ENCODE assay signal across 25 cellular contexts in genomic region chr12:24913130-24913529, GRCh38.
"Had no signal": no experiment of that assay in that cellular context is flagged by ENCODE, and none has a peak within 500 bp of the region (broad histone marks: within the 10 kb centered on the region; RNA-seq: fewer than 3 reads in every experiment).

No MANE protein-coding gene starts in this region.

- H3K4me3 ChIP-seq: breast epithelium, gastrocnemius medialis, left ventricle myocardium inferior, ovary, right lobe of liver, testis, transverse colon had no signal

- H3K27ac Mint-ChIP-seq: activated CD4-positive, alpha-beta T cell treated with anti-CD3 and anti-CD28 coated beads for 36 hours; activated CD8-positive, alpha-beta memory T cell treated with anti-CD3 and anti-CD28 coated beads, Interleukin-2, amount 10 ng/mL, durations not matched to agents 7 days and 5 days; activated CD8-positive, alpha-beta T cell treated with anti-CD3 and anti-CD28 coated beads, Interleukin-2, amount 10 ng/mL, durations not matched to agents 7 days and 5 days; activated naive CD4-positive, alpha-beta T cell treated with anti-CD3 and anti-CD28 coated beads, Interleukin-2, amount 50 U/mL, for 24 hours; activated naive CD8-positive, alpha-beta T cell treated with anti-CD3 and anti-CD28 coated beads, Interleukin-2, amount 50 U/mL, for 24 hours; activated T-helper 2 cell treated with anti-CD3 and anti-CD28 coated beads, Interferon-gamma antibody, Interleukin-2, Interleukin-4, amounts not matched to agents 10 μg/mL and 5 μg/mL and 100 μg/mL, durations not matched to agents 14 hours and 24 hours and 36 hours; mesothelial cell of epicardium; progenitor cell of endocrine pancreas had no signal

- ATAC-seq: activated CD4-positive, alpha-beta T cell treated with anti-CD3 and anti-CD28 coated beads for 36 hours; activated CD8-positive, alpha-beta memory T cell treated with anti-CD3 and anti-CD28 coated beads, Interleukin-2, amount 10 ng/mL, durations not matched to agents 7 days and 5 days; activated CD8-positive, alpha-beta T cell treated with anti-CD3 and anti-CD28 coated beads, Interleukin-2, amount 10 ng/mL, durations not matched to agents 7 days and 5 days; activated naive CD8-positive, alpha-beta T cell treated with anti-CD3 and anti-CD28 coated beads, Interleukin-2, amount 50 U/mL, for 24 hours; gastrocnemius medialis; right lobe of liver had no signal

- H3K9me3 ChIP-seq: breast epithelium, gastrocnemius medialis, left ventricle myocardium inferior, ovary, right lobe of liver, testis, transverse colon had no signal

- H3K9me3 Mint-ChIP-seq: activated naive CD4-positive, alpha-beta T cell treated with anti-CD3 and anti-CD28 coated beads, Interleukin-2, amount 50 U/mL, for 24 hours; activated naive CD8-positive, alpha-beta T cell treated with anti-CD3 and anti-CD28 coated beads, Interleukin-2, amount 50 U/mL, for 24 hours; activated T-helper 2 cell treated with anti-CD3 and anti-CD28 coated beads, Interferon-gamma antibody, Interleukin-2, Interleukin-4, amounts not matched to agents 10 μg/mL and 5 μg/mL and 100 μg/mL, durations not matched to agents 14 hours and 24 hours and 36 hours; naive B cell had no signal

- H3K36me3 Mint-ChIP-seq: activated CD8-positive, alpha-beta memory T cell treated with anti-CD3 and anti-CD28 coated beads, Interleukin-2, amount 10 ng/mL, durations not matched to agents 7 days and 5 days; activated naive CD4-positive, alpha-beta T cell treated with anti-CD3 and anti-CD28 coated beads, Interleukin-2, amount 50 U/mL, for 24 hours; naive B cell had no signal

- H3K27me3 ChIP-seq: breast epithelium, gastrocnemius medialis, ovary, right lobe of liver, testis, transverse colon had no signal

- H3K27me3 Mint-ChIP-seq: activated CD8-positive, alpha-beta memory T cell treated with anti-CD3 and anti-CD28 coated beads, Interleukin-2, amount 10 ng/mL, durations not matched to agents 7 days and 5 days; naive B cell; progenitor cell of endocrine pancreas had no signal

- H3K27ac ChIP-seq: breast epithelium, gastrocnemius medialis, left ventricle myocardium inferior, ovary, right lobe of liver, testis, transverse colon had no signal

- H3K36me3 ChIP-seq: breast epithelium, gastrocnemius medialis, left ventricle myocardium inferior, ovary, right lobe of liver, transverse colon had no signal

- H3K4me1 Mint-ChIP-seq: activated CD8-positive, alpha-beta memory T cell treated with anti-CD3 and anti-CD28 coated beads, Interleukin-2, amount 10 ng/mL, durations not matched to agents 7 days and 5 days; activated naive CD4-positive, alpha-beta T cell treated with anti-CD3 and anti-CD28 coated beads, Interleukin-2, amount 50 U/mL, for 24 hours had no signal

- H3K4me1 ChIP-seq: breast epithelium, gastrocnemius medialis, left ventricle myocardium inferior, right lobe of liver, testis, transverse colon had no signal

- DNase-seq: activated CD4-positive, alpha-beta T cell treated with anti-CD3 and anti-CD28 coated beads for 36 hours; activated CD4-positive, CD25-positive, alpha-beta regulatory T cell; activated CD8-positive, alpha-beta memory T cell treated with anti-CD3 and anti-CD28 coated beads, Interleukin-2, amount 10 ng/mL, durations not matched to agents 7 days and 5 days; activated CD8-positive, alpha-beta T cell treated with anti-CD3 and anti-CD28 coated beads, Interleukin-2, amount 10 ng/mL, durations not matched to agents 7 days and 5 days; activated naive CD8-positive, alpha-beta T cell treated with anti-CD3 and anti-CD28 coated beads, Interleukin-2, amount 50 U/mL, for 24 hours; activated T-cell treated with anti-CD3 and anti-CD28 coated beads, Interleukin-2, amount 50 U/mL, for 48 hours; amygdala; central memory CD4-positive, alpha-beta T cell; effector CD8-positive, alpha-beta T cell; gastrocnemius medialis; glutamatergic neuron; left ventricle myocardium inferior; mammary epithelial cell; naive B cell; ovary; right lobe of liver; stimulated activated CD4-positive, alpha-beta T cell treated with anti-CD3 and anti-CD28 coated beads, Interleukin-2, amount 100 ng/mL, for 48 hours; stimulated activated naive CD4-positive, alpha-beta T cell treated with Interleukin-2 at 50 U/mL for 16 hours; testis; transverse colon had no signal

- H3K4me3 Mint-ChIP-seq: activated CD4-positive, alpha-beta T cell treated with anti-CD3 and anti-CD28 coated beads for 36 hours; activated CD8-positive, alpha-beta memory T cell treated with anti-CD3 and anti-CD28 coated beads, Interleukin-2, amount 10 ng/mL, durations not matched to agents 7 days and 5 days; activated CD8-positive, alpha-beta T cell treated with anti-CD3 and anti-CD28 coated beads, Interleukin-2, amount 10 ng/mL, durations not matched to agents 7 days and 5 days; activated naive CD4-positive, alpha-beta T cell treated with anti-CD3 and anti-CD28 coated beads, Interleukin-2, amount 50 U/mL, for 24 hours; activated naive CD8-positive, alpha-beta T cell treated with anti-CD3 and anti-CD28 coated beads, Interleukin-2, amount 50 U/mL, for 24 hours; mesothelial cell of epicardium; naive B cell had no signal
